ENCODE assay signal across 2 cellular contexts in the genomic region with DNA sequence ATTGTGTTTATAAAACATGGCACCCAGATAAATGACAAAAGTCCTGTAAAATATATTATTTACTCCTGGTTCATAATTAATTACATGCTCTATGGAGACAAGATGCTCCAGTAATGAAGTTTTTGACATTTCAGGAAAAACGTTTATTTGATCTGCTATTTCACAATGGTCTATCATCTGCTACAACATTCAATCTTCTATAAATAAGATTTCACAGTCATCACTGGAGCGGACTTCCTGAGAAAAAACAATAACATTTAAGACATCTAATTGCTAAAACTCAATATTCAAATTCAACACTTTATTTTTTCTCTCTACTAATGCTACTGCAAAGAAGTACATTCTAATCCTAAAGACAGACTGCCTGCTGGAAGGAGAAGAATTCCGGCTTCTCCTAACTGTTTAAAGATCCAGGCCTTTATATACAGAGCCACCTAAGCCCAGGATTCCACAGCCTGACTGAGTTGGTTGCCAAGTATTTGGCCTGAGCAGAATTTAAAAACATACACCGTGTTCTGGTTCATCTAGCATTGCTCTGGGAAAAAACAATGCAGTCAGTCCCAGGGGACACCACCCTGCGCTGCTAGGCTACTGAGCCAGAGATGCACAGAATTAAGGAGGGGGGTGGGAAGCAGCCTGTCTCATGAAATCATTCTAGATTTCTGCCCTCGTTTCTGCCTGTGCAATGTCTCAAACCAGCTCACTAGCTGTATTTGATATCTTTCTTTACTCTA.
TF ChIP-seq lines count a peak whose summit lies in the region.

No MANE protein-coding gene starts in this region.

TF ChIP-seq in IMR-90, 13 proteins besides CTCF, POLR2A, EP300 and RAD21:
- TF ChIP-seq MAFK (IDR thresholded peaks at IDR 0.05; ENCODE audit: low read depth, low read length) (no peak), FOS (IDR thresholded peaks at IDR 0.05; ENCODE audit: low read depth, low read length) (no peak), RCOR1 (IDR thresholded peaks at IDR 0.05; ENCODE audit: insufficient replicate concordance, low read length) (no peak), RFX5 (IDR thresholded peaks at IDR 0.05; ENCODE audit: low read depth, low read length) (no peak), SMC3 (IDR thresholded peaks at IDR 0.05; ENCODE audit: low read depth, low read length) (no peak), CHD1 (IDR thresholded peaks at IDR 0.05; ENCODE audit: low read depth, low read length) (no peak), USF2 (IDR thresholded peaks at IDR 0.05; ENCODE audit: low read depth, low read length) (no peak), MXI1 (IDR thresholded peaks at IDR 0.05; ENCODE audit: borderline replicate concordance, low read depth, low read length) (no peak)

TF ChIP-seq in GM12878, 131 proteins besides CTCF, POLR2A, EP300 and RAD21 (continues in another document):
- TF ChIP-seq NR2F1 (conservative IDR thresholded peaks at IDR 0.05): no peak; the same call in 1 of the 2 replicates
- no peak for TF ChIP-seq IRF5 (IDR thresholded peaks at IDR 0.05; ENCODE audit: borderline replicate concordance)
- TF ChIP-seq SUZ12 (IDR thresholded peaks at IDR 0.05; ENCODE audit: unreplicated experiment): no peak
- 0 out of 2 replicates have a peak, but pooled peaks have one; percentile 16 for TF ChIP-seq PAX5 (IDR thresholded peaks at IDR 0.05; ENCODE audit: borderline replicate concordance, low read depth, low read length)
- peak; percentile 84 for TF ChIP-seq GATAD2B (conservative IDR thresholded peaks at IDR 0.05; ENCODE audit: low read depth)
- no peak for TF ChIP-seq RUNX3 (IDR thresholded peaks at IDR 0.05; ENCODE audit: low read length)
- TF ChIP-seq IKZF1 (conservative IDR thresholded peaks at IDR 0.05): peak; percentile 58
- TF ChIP-seq, protein P1, sequence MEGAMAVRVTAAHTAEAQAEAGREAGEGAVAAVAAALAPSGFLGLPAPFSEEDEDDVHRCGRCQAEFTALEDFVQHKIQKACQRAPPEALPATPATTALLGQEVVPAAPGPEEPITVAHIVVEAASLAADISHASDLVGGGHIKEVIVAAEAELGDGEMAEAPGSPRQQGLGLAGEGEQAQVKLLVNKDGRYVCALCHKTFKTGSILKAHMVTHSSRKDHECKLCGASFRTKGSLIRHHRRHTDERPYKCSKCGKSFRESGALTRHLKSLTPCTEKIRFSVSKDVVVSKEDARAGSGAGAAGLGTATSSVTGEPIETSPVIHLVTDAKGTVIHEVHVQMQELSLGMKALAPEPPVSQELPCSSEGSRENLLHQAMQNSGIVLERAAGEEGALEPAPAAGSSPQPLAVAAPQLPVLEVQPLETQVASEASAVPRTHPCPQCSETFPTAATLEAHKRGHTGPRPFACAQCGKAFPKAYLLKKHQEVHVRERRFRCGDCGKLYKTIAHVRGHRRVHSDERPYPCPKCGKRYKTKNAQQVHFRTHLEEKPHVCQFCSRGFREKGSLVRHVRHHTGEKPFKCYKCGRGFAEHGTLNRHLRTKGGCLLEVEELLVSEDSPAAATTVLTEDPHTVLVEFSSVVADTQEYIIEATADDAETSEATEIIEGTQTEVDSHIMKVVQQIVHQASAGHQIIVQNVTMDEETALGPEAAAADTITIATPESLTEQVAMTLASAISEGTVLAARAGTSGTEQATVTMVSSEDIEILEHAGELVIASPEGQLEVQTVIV (IDR thresholded peaks at IDR 0.05; ENCODE audit: borderline replicate concordance, partially characterized antibody): no peak
- TF ChIP-seq, protein P2, sequence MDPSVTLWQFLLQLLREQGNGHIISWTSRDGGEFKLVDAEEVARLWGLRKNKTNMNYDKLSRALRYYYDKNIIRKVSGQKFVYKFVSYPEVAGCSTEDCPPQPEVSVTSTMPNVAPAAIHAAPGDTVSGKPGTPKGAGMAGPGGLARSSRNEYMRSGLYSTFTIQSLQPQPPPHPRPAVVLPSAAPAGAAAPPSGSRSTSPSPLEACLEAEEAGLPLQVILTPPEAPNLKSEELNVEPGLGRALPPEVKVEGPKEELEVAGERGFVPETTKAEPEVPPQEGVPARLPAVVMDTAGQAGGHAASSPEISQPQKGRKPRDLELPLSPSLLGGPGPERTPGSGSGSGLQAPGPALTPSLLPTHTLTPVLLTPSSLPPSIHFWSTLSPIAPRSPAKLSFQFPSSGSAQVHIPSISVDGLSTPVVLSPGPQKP (IDR thresholded peaks at IDR 0.05; ENCODE audit: low read depth, low read length): no peak
- TF ChIP-seq TCF12 (IDR thresholded peaks at IDR 0.05; ENCODE audit: low read depth, low read length): peak; percentile 77
- TF ChIP-seq JUND (IDR thresholded peaks at IDR 0.05; ENCODE audit: low read depth, low read length): no peak
- no peak for TF ChIP-seq CBX3 (IDR thresholded peaks at IDR 0.05; ENCODE audit: borderline replicate concordance, low read depth)
- TF ChIP-seq, protein P3, sequence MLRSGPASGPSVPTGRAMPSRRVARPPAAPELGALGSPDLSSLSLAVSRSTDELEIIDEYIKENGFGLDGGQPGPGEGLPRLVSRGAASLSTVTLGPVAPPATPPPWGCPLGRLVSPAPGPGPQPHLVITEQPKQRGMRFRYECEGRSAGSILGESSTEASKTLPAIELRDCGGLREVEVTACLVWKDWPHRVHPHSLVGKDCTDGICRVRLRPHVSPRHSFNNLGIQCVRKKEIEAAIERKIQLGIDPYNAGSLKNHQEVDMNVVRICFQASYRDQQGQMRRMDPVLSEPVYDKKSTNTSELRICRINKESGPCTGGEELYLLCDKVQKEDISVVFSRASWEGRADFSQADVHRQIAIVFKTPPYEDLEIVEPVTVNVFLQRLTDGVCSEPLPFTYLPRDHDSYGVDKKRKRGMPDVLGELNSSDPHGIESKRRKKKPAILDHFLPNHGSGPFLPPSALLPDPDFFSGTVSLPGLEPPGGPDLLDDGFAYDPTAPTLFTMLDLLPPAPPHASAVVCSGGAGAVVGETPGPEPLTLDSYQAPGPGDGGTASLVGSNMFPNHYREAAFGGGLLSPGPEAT (IDR thresholded peaks at IDR 0.05; ENCODE audit: low read depth): 0 out of 2 replicates have a peak, but pooled peaks have one; percentile 56
- TF ChIP-seq BHLHE40 (IDR thresholded peaks at IDR 0.05; ENCODE audit: borderline replicate concordance in 1 of 2, low read depth in 2 of 2, low read length in 1 of 2): 0 out of 4 replicates have a peak, but pooled peaks of 1 of the 2 experiments have one; percentile 9
- TF ChIP-seq, protein P4, sequence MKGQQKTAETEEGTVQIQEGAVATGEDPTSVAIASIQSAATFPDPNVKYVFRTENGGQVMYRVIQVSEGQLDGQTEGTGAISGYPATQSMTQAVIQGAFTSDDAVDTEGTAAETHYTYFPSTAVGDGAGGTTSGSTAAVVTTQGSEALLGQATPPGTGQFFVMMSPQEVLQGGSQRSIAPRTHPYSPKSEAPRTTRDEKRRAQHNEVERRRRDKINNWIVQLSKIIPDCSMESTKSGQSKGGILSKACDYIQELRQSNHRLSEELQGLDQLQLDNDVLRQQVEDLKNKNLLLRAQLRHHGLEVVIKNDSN (IDR thresholded peaks at IDR 0.05; ENCODE audit: borderline replicate concordance, extremely low read length, insufficient read depth, low read depth, low read length): no peak
- TF ChIP-seq CEBPB (IDR thresholded peaks at IDR 0.05; ENCODE audit: borderline replicate concordance in 1 of 2, low read depth in 2 of 2, low read length in 2 of 2): no peak
- no peak for TF ChIP-seq KLF5 (IDR thresholded peaks at IDR 0.05; ENCODE audit: partially characterized antibody)
- TF ChIP-seq IKZF2 (IDR thresholded peaks at IDR 0.05): no peak; a peak in 1 of 4 replicates
- TF ChIP-seq EGR1 (IDR thresholded peaks at IDR 0.05; ENCODE audit: borderline replicate concordance in 1 of 2, low read depth in 2 of 2, low read length in 2 of 2): no peak
- TF ChIP-seq, protein P5, sequence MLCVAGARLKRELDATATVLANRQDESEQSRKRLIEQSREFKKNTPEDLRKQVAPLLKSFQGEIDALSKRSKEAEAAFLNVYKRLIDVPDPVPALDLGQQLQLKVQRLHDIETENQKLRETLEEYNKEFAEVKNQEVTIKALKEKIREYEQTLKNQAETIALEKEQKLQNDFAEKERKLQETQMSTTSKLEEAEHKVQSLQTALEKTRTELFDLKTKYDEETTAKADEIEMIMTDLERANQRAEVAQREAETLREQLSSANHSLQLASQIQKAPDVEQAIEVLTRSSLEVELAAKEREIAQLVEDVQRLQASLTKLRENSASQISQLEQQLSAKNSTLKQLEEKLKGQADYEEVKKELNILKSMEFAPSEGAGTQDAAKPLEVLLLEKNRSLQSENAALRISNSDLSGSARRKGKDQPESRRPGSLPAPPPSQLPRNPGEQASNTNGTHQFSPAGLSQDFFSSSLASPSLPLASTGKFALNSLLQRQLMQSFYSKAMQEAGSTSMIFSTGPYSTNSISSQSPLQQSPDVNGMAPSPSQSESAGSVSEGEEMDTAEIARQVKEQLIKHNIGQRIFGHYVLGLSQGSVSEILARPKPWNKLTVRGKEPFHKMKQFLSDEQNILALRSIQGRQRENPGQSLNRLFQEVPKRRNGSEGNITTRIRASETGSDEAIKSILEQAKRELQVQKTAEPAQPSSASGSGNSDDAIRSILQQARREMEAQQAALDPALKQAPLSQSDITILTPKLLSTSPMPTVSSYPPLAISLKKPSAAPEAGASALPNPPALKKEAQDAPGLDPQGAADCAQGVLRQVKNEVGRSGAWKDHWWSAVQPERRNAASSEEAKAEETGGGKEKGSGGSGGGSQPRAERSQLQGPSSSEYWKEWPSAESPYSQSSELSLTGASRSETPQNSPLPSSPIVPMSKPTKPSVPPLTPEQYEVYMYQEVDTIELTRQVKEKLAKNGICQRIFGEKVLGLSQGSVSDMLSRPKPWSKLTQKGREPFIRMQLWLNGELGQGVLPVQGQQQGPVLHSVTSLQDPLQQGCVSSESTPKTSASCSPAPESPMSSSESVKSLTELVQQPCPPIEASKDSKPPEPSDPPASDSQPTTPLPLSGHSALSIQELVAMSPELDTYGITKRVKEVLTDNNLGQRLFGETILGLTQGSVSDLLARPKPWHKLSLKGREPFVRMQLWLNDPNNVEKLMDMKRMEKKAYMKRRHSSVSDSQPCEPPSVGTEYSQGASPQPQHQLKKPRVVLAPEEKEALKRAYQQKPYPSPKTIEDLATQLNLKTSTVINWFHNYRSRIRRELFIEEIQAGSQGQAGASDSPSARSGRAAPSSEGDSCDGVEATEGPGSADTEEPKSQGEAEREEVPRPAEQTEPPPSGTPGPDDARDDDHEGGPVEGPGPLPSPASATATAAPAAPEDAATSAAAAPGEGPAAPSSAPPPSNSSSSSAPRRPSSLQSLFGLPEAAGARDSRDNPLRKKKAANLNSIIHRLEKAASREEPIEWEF (IDR thresholded peaks at IDR 0.05; ENCODE audit: insufficient replicate concordance, low read depth, low read length): peak; percentile 36
- TF ChIP-seq MEF2B (IDR thresholded peaks at IDR 0.05; ENCODE audit: partially characterized antibody, poor library complexity, severe bottlenecking): peak; percentile 99
- TF ChIP-seq ZNF24 (IDR thresholded peaks at IDR 0.05): no peak
- TF ChIP-seq, protein P6, sequence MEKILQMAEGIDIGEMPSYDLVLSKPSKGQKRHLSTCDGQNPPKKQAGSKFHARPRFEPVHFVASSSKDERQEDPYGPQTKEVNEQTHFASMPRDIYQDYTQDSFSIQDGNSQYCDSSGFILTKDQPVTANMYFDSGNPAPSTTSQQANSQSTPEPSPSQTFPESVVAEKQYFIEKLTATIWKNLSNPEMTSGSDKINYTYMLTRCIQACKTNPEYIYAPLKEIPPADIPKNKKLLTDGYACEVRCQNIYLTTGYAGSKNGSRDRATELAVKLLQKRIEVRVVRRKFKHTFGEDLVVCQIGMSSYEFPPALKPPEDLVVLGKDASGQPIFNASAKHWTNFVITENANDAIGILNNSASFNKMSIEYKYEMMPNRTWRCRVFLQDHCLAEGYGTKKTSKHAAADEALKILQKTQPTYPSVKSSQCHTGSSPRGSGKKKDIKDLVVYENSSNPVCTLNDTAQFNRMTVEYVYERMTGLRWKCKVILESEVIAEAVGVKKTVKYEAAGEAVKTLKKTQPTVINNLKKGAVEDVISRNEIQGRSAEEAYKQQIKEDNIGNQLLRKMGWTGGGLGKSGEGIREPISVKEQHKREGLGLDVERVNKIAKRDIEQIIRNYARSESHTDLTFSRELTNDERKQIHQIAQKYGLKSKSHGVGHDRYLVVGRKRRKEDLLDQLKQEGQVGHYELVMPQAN (conservative IDR thresholded peaks at IDR 0.05): no peak
- TF ChIP-seq E2F8 (IDR thresholded peaks at IDR 0.05; ENCODE audit: low read depth, partially characterized antibody): no peak
- TF ChIP-seq ZSCAN29 (IDR thresholded peaks at IDR 0.05): no peak
